Comparison of ENCODE assay signal across 2 cellular contexts in genomic region chr1:196295766-196296165, GRCh38.
TF ChIP-seq lines count a peak whose summit lies in the region.

No MANE protein-coding gene starts in this region.

TF ChIP-seq in HCT116, 20 proteins besides CTCF, POLR2A, EP300 and RAD21 (continued from another document):
- TF ChIP-seq FOSL1 (IDR thresholded peaks at IDR 0.05; ENCODE audit: low read depth): no peak
- no peak for TF ChIP-seq CBX3 (IDR thresholded peaks at IDR 0.05; ENCODE audit: low read depth)

TF ChIP-seq in endothelial cell of umbilical vein, 7 proteins besides CTCF, POLR2A, EP300 and RAD21 (continued from another document):
- TF ChIP-seq MAX (IDR thresholded peaks at IDR 0.05; ENCODE audit: insufficient read depth, insufficient read length) (no peak), JUN (IDR thresholded peaks at IDR 0.05; ENCODE audit: borderline replicate concordance, insufficient read depth, insufficient read length, low read depth) (no peak), FOS (IDR thresholded peaks at IDR 0.05; ENCODE audit: borderline replicate concordance, insufficient read depth, low read length) (no peak), POLR2AphosphoS5 (IDR thresholded peaks at IDR 0.05; ENCODE audit: insufficient read depth, low read depth, low read length) (no peak)
TF ChIP-seq in endothelial cell of umbilical vein: peak in this region for 0.
